ENCODE assay signal across 24 cellular contexts in the genomic region with DNA sequence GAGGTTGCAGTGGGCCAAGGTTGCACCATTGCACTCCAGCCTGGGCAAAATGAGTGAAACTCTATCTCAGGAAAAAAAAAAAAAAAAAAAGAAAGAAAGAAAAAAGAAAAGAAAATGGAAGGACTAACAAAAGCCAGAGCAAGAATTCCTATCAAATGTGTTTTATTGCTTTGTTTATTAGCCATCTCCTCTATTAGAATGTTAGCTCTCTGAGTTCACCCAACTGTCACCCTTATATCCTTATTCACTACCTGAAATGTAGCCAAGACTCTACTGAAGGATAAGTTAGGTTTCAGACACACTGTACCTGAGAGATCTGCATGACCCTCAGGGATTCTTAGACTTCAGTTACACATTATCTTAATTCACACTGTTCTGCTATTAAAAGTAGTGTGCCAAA.
DNase-seq lines count a peak whose midpoint lies in the region; ATAC-seq and TF ChIP-seq lines count a peak whose summit lies in the region.
"Had no signal": no experiment of that assay in that cellular context is flagged by ENCODE, and none has a peak within 500 bp of the region (broad histone marks: within the 10 kb centered on the region; RNA-seq: fewer than 3 reads in every experiment).

No MANE protein-coding gene starts in this region.

- H3K4me3 ChIP-seq in GM23338 (no peak overlapping the region), sigmoid colon (no peak overlapping the region)
- H3K4me3 ChIP-seq: BLaER1, breast epithelium, colonic mucosa, HAP-1, ovary, Peyer's patch, upper lobe of left lung had no signal

- peaks cover 31% of the 10 kb centered on the region for H3K4me1 Mint-ChIP-seq in activated CD8-positive, alpha-beta T cell treated with anti-CD3 and anti-CD28 coated beads, Interleukin-2, amount 10 ng/mL, durations not matched to agents 7 days and 5 days (ENCODE audit: low read depth)
- peaks cover 50% of the 10 kb centered on the region for H3K4me1 Mint-ChIP-seq in activated CD8-positive, alpha-beta T cell treated with anti-CD3 and anti-CD28 coated beads for 36 hours (ENCODE audit: low read depth)
- H3K4me1 Mint-ChIP-seq in GM23338: peaks cover 37% of the 10 kb centered on the region
- peaks cover 52% of the 10 kb centered on the region for H3K4me1 Mint-ChIP-seq in activated naive CD8-positive, alpha-beta T cell treated with anti-CD3 and anti-CD28 coated beads, Interleukin-2, amount 50 U/mL, for 24 hours

- no peaks in the 10 kb centered on the region for H3F3A ChIP-seq in GM23338 (replicated peaks; ENCODE audit: low read depth)

- no peak for TF ChIP-seq POLR2A in sigmoid colon (IDR thresholded peaks at IDR 0.05)

- no peaks in the 10 kb centered on the region for H3K27me3 Mint-ChIP-seq in activated CD8-positive, alpha-beta T cell treated with anti-CD3 and anti-CD28 coated beads, Interleukin-2, amount 10 ng/mL, durations not matched to agents 7 days and 5 days (ENCODE audit: low read depth)
- H3K27me3 Mint-ChIP-seq in activated CD8-positive, alpha-beta T cell treated with anti-CD3 and anti-CD28 coated beads for 36 hours: no peaks in the 10 kb centered on the region
- H3K27me3 Mint-ChIP-seq in GM23338 (ENCODE audit: insufficient read depth, low read depth, poor library complexity): no peaks in the 10 kb centered on the region
- no peaks in the 10 kb centered on the region for H3K27me3 Mint-ChIP-seq in activated naive CD8-positive, alpha-beta T cell treated with anti-CD3 and anti-CD28 coated beads, Interleukin-2, amount 50 U/mL, for 24 hours

- no peaks in the 10 kb centered on the region for H4K20me1 ChIP-seq in GM23338 (replicated peaks; ENCODE audit: insufficient read depth)
- H4K20me1 ChIP-seq: BLaER1 had no signal

- peaks cover 12% of the 10 kb centered on the region for H3K36me3 Mint-ChIP-seq in activated CD8-positive, alpha-beta T cell treated with anti-CD3 and anti-CD28 coated beads, Interleukin-2, amount 10 ng/mL, durations not matched to agents 7 days and 5 days (ENCODE audit: low read depth)
- peaks cover 3% of the 10 kb centered on the region for H3K36me3 Mint-ChIP-seq in activated CD8-positive, alpha-beta T cell treated with anti-CD3 and anti-CD28 coated beads for 36 hours (ENCODE audit: low read depth)
- no peaks in the 10 kb centered on the region for H3K36me3 Mint-ChIP-seq in GM23338 (ENCODE audit: low read depth)
- H3K36me3 Mint-ChIP-seq in activated naive CD8-positive, alpha-beta T cell treated with anti-CD3 and anti-CD28 coated beads, Interleukin-2, amount 50 U/mL, for 24 hours (ENCODE audit: low read depth): peaks cover 17% of the 10 kb centered on the region

- H3K4me1 ChIP-seq in GM23338 (ENCODE audit: insufficient read depth): peaks cover 26% of the 10 kb centered on the region
- peaks cover 0 to 66% (median 47%) of the 10 kb centered on the region in 4 donors for H3K4me1 ChIP-seq in sigmoid colon
- H3K4me1 ChIP-seq: breast epithelium, colonic mucosa had no signal

- H3K27ac ChIP-seq in GM23338 (ENCODE audit: low read depth) (0 out of 2 replicates have a peak overlapping the region, but pooled peaks have one; percentile 67), sigmoid colon (peak overlapping the region in 3 of 4 donors; percentile 10 to 57 (median 34))
- H3K27ac ChIP-seq: BLaER1, breast epithelium, ovary, upper lobe of left lung had no signal

- peak overlapping the region; percentile 87 for H3K27ac Mint-ChIP-seq in activated CD8-positive, alpha-beta T cell treated with anti-CD3 and anti-CD28 coated beads, Interleukin-2, amount 10 ng/mL, durations not matched to agents 7 days and 5 days
- H3K27ac Mint-ChIP-seq in activated CD8-positive, alpha-beta T cell treated with anti-CD3 and anti-CD28 coated beads for 36 hours: no peak overlapping the region
- no peak overlapping the region for H3K27ac Mint-ChIP-seq in GM23338
- peak overlapping the region; percentile 26 for H3K27ac Mint-ChIP-seq in activated naive CD8-positive, alpha-beta T cell treated with anti-CD3 and anti-CD28 coated beads, Interleukin-2, amount 50 U/mL, for 24 hours

- H3K27me3 ChIP-seq in GM23338 (ENCODE audit: insufficient read depth) (no peaks in the 10 kb centered on the region), sigmoid colon (no peaks in the 10 kb centered on the region)
- H3K27me3 ChIP-seq: BLaER1, breast epithelium, colonic mucosa, ovary, Peyer's patch, upper lobe of left lung had no signal

- no peaks in the 10 kb centered on the region for H3K9me3 ChIP-seq in sigmoid colon
- H3K9me3 ChIP-seq: breast epithelium, colonic mucosa, HAP-1, ovary, Peyer's patch, upper lobe of left lung had no signal

- TF ChIP-seq CTCF in activated CD8-positive, alpha-beta T cell treated with anti-CD3 and anti-CD28 coated beads for 36 hours (IDR thresholded peaks at IDR 0.05): no peak
- TF ChIP-seq CTCF in GM23338 (conservative IDR thresholded peaks at IDR 0.05; ENCODE audit: low read depth in 2 of 2) (no peak), sigmoid colon (IDR thresholded peaks at IDR 0.05) (no peak)

- H2AFZ ChIP-seq in GM23338: no peak overlapping the region

- no peak overlapping the region for H3K4me3 Mint-ChIP-seq in activated CD8-positive, alpha-beta T cell treated with anti-CD3 and anti-CD28 coated beads, Interleukin-2, amount 10 ng/mL, durations not matched to agents 7 days and 5 days
- no peak overlapping the region for H3K4me3 Mint-ChIP-seq in activated CD8-positive, alpha-beta T cell treated with anti-CD3 and anti-CD28 coated beads for 36 hours
- H3K4me3 Mint-ChIP-seq in GM23338: no peak overlapping the region
- no peak overlapping the region for H3K4me3 Mint-ChIP-seq in activated naive CD8-positive, alpha-beta T cell treated with anti-CD3 and anti-CD28 coated beads, Interleukin-2, amount 50 U/mL, for 24 hours

- no peak for ATAC-seq in activated CD8-positive, alpha-beta T cell treated with anti-CD3 and anti-CD28 coated beads, Interleukin-2, amount 10 ng/mL, durations not matched to agents 7 days and 5 days
- ATAC-seq in activated CD8-positive, alpha-beta T cell treated with anti-CD3 and anti-CD28 coated beads for 36 hours: no peak
- ATAC-seq in GM23338 (no peak), HG03159 (IDR thresholded peaks at IDR 0.05; ENCODE audit: unreplicated experiment) (no peak)
- ATAC-seq in activated naive CD8-positive, alpha-beta T cell treated with anti-CD3 and anti-CD28 coated beads, Interleukin-2, amount 50 U/mL, for 24 hours: no peak

- DNase-seq in activated CD8-positive, alpha-beta T cell treated with anti-CD3 and anti-CD28 coated beads, Interleukin-2, amount 10 ng/mL, durations not matched to agents 7 days and 5 days: no peak
- no peak for DNase-seq in activated CD8-positive, alpha-beta T cell treated with anti-CD3 and anti-CD28 coated beads for 36 hours
- DNase-seq in GM23338 (ENCODE audit: low spot score) (no peak), sigmoid colon (no peak), SKM-1 (lab: John Stamatoyannopoulos, UW; ENCODE audit: unreplicated experiment) (no peak), T-helper 1 cell (no peak)
- DNase-seq in activated naive CD8-positive, alpha-beta T cell treated with anti-CD3 and anti-CD28 coated beads, Interleukin-2, amount 50 U/mL, for 24 hours: no peak
- DNase-seq: activated CD4-positive, alpha-beta T cell treated with anti-CD3 and anti-CD28 coated beads for 1 hour; activated CD8-positive, alpha-beta memory T cell treated with anti-CD3 and anti-CD28 coated beads, Interleukin-2, amount 50 U/mL, for 48 hours; amniotic stem cell; colonic mucosa; IMR-90; mammary epithelial cell; NCI-H1417; NCI-H2081 treated with DMSO at 0.1 percent for 48 hours; NCI-H446; ovary; Peyer's patch; T1000; upper lobe of left lung had no signal

- CTCF ChIA-PET in activated CD8-positive, alpha-beta T cell treated with anti-CD3 and anti-CD28 coated beads, Interleukin-2, amount 10 ng/mL, durations not matched to agents 7 days and 5 days (lab: Charles Lee): interaction anchor here (1.0 to 2.4 kb wide), 2 partner anchors 16 to 29 kb away, joined by 3 to 9 read pairs; no protein-coding TSS in a partner anchor
- CTCF ChIA-PET in activated CD8-positive, alpha-beta T cell treated with anti-CD3 and anti-CD28 coated beads for 36 hours (lab: Charles Lee): interaction anchor here (1.8 kb wide), 1 partner anchor 121 kb away, joined by 5 read pairs; no protein-coding TSS in a partner anchor

- intact Hi-C loops in activated CD8-positive, alpha-beta T cell treated with anti-CD3 and anti-CD28 coated beads for 36 hours (cut with micrococcal nuclease): no loop called here
- intact Hi-C loops in sigmoid colon (cut with DNase I): no loop called here

- no peaks in the 10 kb centered on the region for H3K36me3 ChIP-seq in GM23338 (ENCODE audit: insufficient read depth)
- no peaks in the 10 kb centered on the region for H3K36me3 ChIP-seq in sigmoid colon
- H3K36me3 ChIP-seq: breast epithelium, colonic mucosa, HAP-1, ovary, Peyer's patch, upper lobe of left lung had no signal

- H3K79me2 ChIP-seq in GM23338 (replicated peaks; ENCODE audit: insufficient read depth): no peaks in the 10 kb centered on the region

- no peak for TF ChIP-seq EP300 in sigmoid colon (IDR thresholded peaks at IDR 0.05)

- no peaks in the 10 kb centered on the region for H3K9me2 ChIP-seq in GM23338 (ENCODE audit: insufficient read depth)

- H3K9me3 Mint-ChIP-seq in activated CD8-positive, alpha-beta T cell treated with anti-CD3 and anti-CD28 coated beads, Interleukin-2, amount 10 ng/mL, durations not matched to agents 7 days and 5 days (ENCODE audit: insufficient read depth): no peaks in the 10 kb centered on the region
- no peaks in the 10 kb centered on the region for H3K9me3 Mint-ChIP-seq in activated CD8-positive, alpha-beta T cell treated with anti-CD3 and anti-CD28 coated beads for 36 hours
- no peaks in the 10 kb centered on the region for H3K9me3 Mint-ChIP-seq in GM23338
- H3K9me3 Mint-ChIP-seq in activated naive CD8-positive, alpha-beta T cell treated with anti-CD3 and anti-CD28 coated beads, Interleukin-2, amount 50 U/mL, for 24 hours: no peaks in the 10 kb centered on the region

- H3K4me2 ChIP-seq in GM23338: no peak overlapping the region

- POLR2A ChIA-PET in activated CD8-positive, alpha-beta T cell treated with anti-CD3 and anti-CD28 coated beads, Interleukin-2, amount 10 ng/mL, durations not matched to agents 7 days and 5 days (lab: Charles Lee): interaction anchor here (1.0 kb wide), 1 partner anchor 301 kb away, joined by 3 read pairs; no protein-coding TSS in a partner anchor
- POLR2A ChIA-PET in activated CD8-positive, alpha-beta T cell treated with anti-CD3 and anti-CD28 coated beads for 36 hours (lab: Charles Lee): no interaction called here

TF ChIP-seq in GM23338, 12 proteins besides CTCF, POLR2A, EP300 and RAD21 (continues in another document):
- TF ChIP-seq STAT1 (IDR thresholded peaks at IDR 0.05; ENCODE audit: unreplicated experiment): no peak
- no peak for TF ChIP-seq ZNF114 (CRISPR knock-in tag; IDR thresholded peaks at IDR 0.05)
- TF ChIP-seq CREB1 (CRISPR knock-in tag; IDR thresholded peaks at IDR 0.05; ENCODE audit: low read depth): no peak

Comparison
In these comparisons a context has a peak if more than half of its experiments do, and no peak if none do; other contexts are left out.
1. H3K27ac Mint-ChIP-seq: peak in activated CD8-positive, alpha-beta T cell treated with anti-CD3 and anti-CD28 coated beads, Interleukin-2, amount 10 ng/mL, durations not matched to agents 7 days and 5 days (single experiment) and activated naive CD8-positive, alpha-beta T cell treated with anti-CD3 and anti-CD28 coated beads, Interleukin-2, amount 50 U/mL, for 24 hours (single experiment); none in activated CD8-positive, alpha-beta T cell treated with anti-CD3 and anti-CD28 coated beads for 36 hours (single experiment) and GM23338 (single experiment).